Comparison of ENCODE assay signal across 24 cellular contexts in the genomic region with DNA sequence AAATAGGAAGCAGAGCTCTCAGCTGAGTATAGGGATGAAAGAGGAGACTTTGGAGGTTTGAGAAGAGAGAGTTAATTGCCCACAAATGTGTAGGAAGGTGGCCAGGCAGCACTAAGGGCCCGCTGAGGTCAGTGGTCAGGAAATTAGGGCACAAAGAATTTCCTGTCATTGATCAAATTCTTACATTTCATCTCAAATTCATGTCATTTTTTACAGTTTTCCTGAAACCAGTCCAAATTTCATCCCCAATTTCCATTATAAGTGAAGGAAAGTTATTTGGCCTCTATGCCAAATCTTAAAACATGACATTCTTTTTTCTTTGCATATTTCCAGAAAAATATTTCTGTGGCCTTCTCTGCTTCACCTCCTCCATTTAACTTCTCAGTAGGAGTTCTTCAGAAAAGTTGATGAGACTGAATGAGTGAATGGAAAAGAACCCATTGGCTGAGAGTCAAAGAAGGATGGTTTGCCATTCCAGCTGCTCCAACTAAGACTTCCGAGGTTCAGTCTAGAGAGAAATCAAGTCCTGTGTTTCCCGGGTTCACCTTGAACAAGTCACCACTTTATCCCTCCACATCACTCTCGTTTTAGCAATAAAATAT.
DNase-seq lines count a peak whose midpoint lies in the region; ATAC-seq, FAIRE-seq and TF ChIP-seq lines count a peak whose summit lies in the region.
"Had no signal": no experiment of that assay in that cellular context is flagged by ENCODE, and none has a peak within 500 bp of the region (broad histone marks: within the 10 kb centered on the region; RNA-seq: fewer than 3 reads in every experiment).

No MANE protein-coding gene starts in this region.

- peak overlapping the region; percentile 0 for H3K27ac Mint-ChIP-seq in neural crest cell (ENCODE audit: unreplicated experiment)
- H3K27ac Mint-ChIP-seq: CD4-positive, alpha-beta memory T cell; HFFc6 had no signal

- no peak overlapping the region for H3K4me3 Mint-ChIP-seq in neural crest cell
- H3K4me3 Mint-ChIP-seq: CD4-positive, alpha-beta memory T cell; HFFc6 had no signal

- TF ChIP-seq POLR2A in K562 (conservative IDR thresholded peaks at IDR 0.05) = no peak

- peaks cover 21% of the 10 kb centered on the region for H3K4me1 ChIP-seq in SJCRH30
- no peaks in the 10 kb centered on the region for H3K4me1 ChIP-seq in K562 (replicated peaks in 1 of 2; ENCODE audit: control insufficient read depth in 2 of 2, insufficient read depth in 2 of 2, low read length in 2 of 2)
- H3K4me1 ChIP-seq: HAP-1 had no signal

- in situ Hi-C loops in K562 (cut with MboI) = no loop called here

- POLR2A ChIA-PET in K562 (lab: Yijun Ruan, JAX) = no interaction called here

- H4K20me1 ChIP-seq in K562 (replicated peaks; ENCODE audit: control insufficient read depth, insufficient read depth, low read length) = no peaks in the 10 kb centered on the region

- no peak for ATAC-seq in K562
- ATAC-seq: PC-3 had no signal

- no peaks in the 10 kb centered on the region for H3K79me2 ChIP-seq in K562 (ENCODE audit: control insufficient read depth, insufficient read depth, low read length)

- H3K9me1 ChIP-seq in K562 (ENCODE audit: control insufficient read depth, insufficient read depth, low read length) = no peaks in the 10 kb centered on the region

- H3K27me3 Mint-ChIP-seq in neural crest cell (ENCODE audit: low read depth) = no peaks in the 10 kb centered on the region

- DNase-seq in AG10803 (ENCODE audit: low read depth) (peak; percentile 40), SJCRH30 (no peak), K562 (ENCODE audit: extremely low read depth in 1 of 4, low spot score in 3 of 4) (no peak), neural crest cell (ENCODE audit: low read depth, low spot score) (no peak), NCI-H774 (lab: John Stamatoyannopoulos, UW) (no peak), putamen (ENCODE audit: low spot score) (no peak), GDM1 (lab: John Stamatoyannopoulos, UW) (no peak), NCI-H1048 (lab: John Stamatoyannopoulos, UW) (no peak)
- DNase-seq: 8988T; C1 segment of cervical spinal cord; CD4-positive, alpha-beta memory T cell; COR-L47; DMS53; GOT3; HFFc6; MM.1S; NCI-H1417; NCI-H1694; NCI-H2081; NCI-H2227 treated with DMSO at 0.1 percent for 48 hours; NCI-H510A treated with DMSO at 0.1 percent for 48 hours; PC-3 had no signal

- BruUV-seq in K562 (replicated peaks; lab: Mats Ljungman, UMichigan) = no TSS peak

- H3K4me1 Mint-ChIP-seq in neural crest cell = peaks cover 6% of the 10 kb centered on the region

- no peaks in the 10 kb centered on the region for H3K36me3 ChIP-seq in SJCRH30
- no peaks in the 10 kb centered on the region for H3K36me3 ChIP-seq in K562 (ENCODE audit: control insufficient read depth, insufficient read depth, low read length)
- H3K36me3 ChIP-seq: HAP-1 had no signal

- intact Hi-C loops in K562 (cut with micrococcal nuclease) = no loop called here

- peak overlapping the region; percentile 25 for H3K27ac ChIP-seq in SJCRH30
- H3K27ac ChIP-seq in K562 (ENCODE audit: extremely low read depth, low read depth, low read length) = no peak overlapping the region
- H3K27ac ChIP-seq: KMS-11 had no signal

- H3K4me2 ChIP-seq in K562 (ENCODE audit: insufficient read depth, low read length) = no peak overlapping the region
- H3K4me2 ChIP-seq: KMS-11 had no signal

- WGBS in K562 (ENCODE audit: insufficient coverage, low coverage, missing lambda C conversion rate) = 20% methylated on average over 4 of the region's 4 CpGs

- TF ChIP-seq RAD21 in K562 (CRISPR knock-in tag; conservative IDR thresholded peaks at IDR 0.05 in 1 of 2, IDR thresholded peaks at IDR 0.05 in 1 of 2) = no peak

- peaks cover 20% of the 10 kb centered on the region for H3K9me3 Mint-ChIP-seq in neural crest cell

- TF ChIP-seq EP300 in K562 (IDR thresholded peaks at IDR 0.05; ENCODE audit: low read length) = no peak

- H3K9ac ChIP-seq in K562 (ENCODE audit: insufficient read depth in 1 of 2, low read depth in 2 of 2, low read length in 2 of 2) = no peak overlapping the region
- H3K9ac ChIP-seq: KMS-11 had no signal

- peak overlapping the region; percentile 55; the same call in 1 of the 2 replicates for H2AFZ ChIP-seq in K562 (ENCODE audit: low read depth, low read length)

- TF ChIP-seq CTCF in AG10803 (conservative IDR thresholded peaks at IDR 0.05; ENCODE audit: low read length) (no peak), K562 (IDR thresholded peaks at IDR 0.05 in 2 of 3, conservative IDR thresholded peaks at IDR 0.05 in 1 of 3; ENCODE audit: insufficient read depth in 2 of 3, low read depth in 1 of 3, low read length in 3 of 3) (no peak), neural crest cell (conservative IDR thresholded peaks at IDR 0.05) (no peak)

- FAIRE-seq in K562 (lab: Jason Lieb, UNC) = no peak

- H3K4me3 ChIP-seq in AG10803 (ENCODE audit: low read length) (no peak overlapping the region), SJCRH30 (no peak overlapping the region), K562 (no peak overlapping the region)
- H3K4me3 ChIP-seq: HAP-1 had no signal

- CTCF ChIA-PET in K562 (lab: Yijun Ruan, JAX; ENCODE audit: low intra/inter-chr PET ratio) = no interaction called here

- peaks cover 41% of the 10 kb centered on the region for H3K36me3 Mint-ChIP-seq in neural crest cell (ENCODE audit: low read depth)
- H3K36me3 Mint-ChIP-seq: CD4-positive, alpha-beta memory T cell had no signal

- 0 out of 2 replicates have a peak, but pooled peaks cover 4% of the 10 kb centered on the region for H3K9me3 ChIP-seq in SJCRH30 (replicated peaks)
- H3K9me3 ChIP-seq in K562 (replicated peaks; ENCODE audit: control insufficient read depth, insufficient read depth, low read depth, low read length) = no peaks in the 10 kb centered on the region
- H3K9me3 ChIP-seq: HAP-1 had no signal

- H3K27me3 ChIP-seq in SJCRH30 (no peaks in the 10 kb centered on the region), K562 (ENCODE audit: control insufficient read depth in 2 of 2, insufficient read depth in 2 of 2, low read length in 2 of 2) (no peaks in the 10 kb centered on the region)

TF ChIP-seq in K562, 482 proteins besides CTCF, POLR2A, EP300 and RAD21 (continues in another document):
- TF ChIP-seq DDX20 (tag; IDR thresholded peaks at IDR 0.05; ENCODE audit: low read depth) (no peak), MAFK (IDR thresholded peaks at IDR 0.05; ENCODE audit: low read length) (no peak), SETDB1 (IDR thresholded peaks at IDR 0.05; ENCODE audit: low read length) (no peak), DPF2 (IDR thresholded peaks at IDR 0.05) (no peak), ZNF239 (CRISPR knock-in tag; IDR thresholded peaks at IDR 0.05) (no peak), ZNF133 (CRISPR knock-in tag; IDR thresholded peaks at IDR 0.05) (no peak), SIRT6 (IDR thresholded peaks at IDR 0.05; ENCODE audit: low read depth, low read length) (no peak), FOXA3 (CRISPR knock-in tag; conservative IDR thresholded peaks at IDR 0.05 in 1 of 2, IDR thresholded peaks at IDR 0.05 in 1 of 2) (no peak), HMG20B (CRISPR knock-in tag; IDR thresholded peaks at IDR 0.05) (no peak), HSF4 (CRISPR knock-in tag; IDR thresholded peaks at IDR 0.05; ENCODE audit: borderline replicate concordance) (no peak), PHF20 (IDR thresholded peaks at IDR 0.05; ENCODE audit: partially characterized antibody) (no peak), ZEB2 (IDR thresholded peaks at IDR 0.05) (no peak)
- TF ChIP-seq, protein P1, sequence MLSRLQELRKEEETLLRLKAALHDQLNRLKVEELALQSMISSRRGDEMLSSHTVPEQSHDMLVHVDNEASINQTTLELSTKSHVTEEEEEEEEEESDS (CRISPR knock-in tag; IDR thresholded peaks at IDR 0.05) = no peak
- TF ChIP-seq, protein P2, sequence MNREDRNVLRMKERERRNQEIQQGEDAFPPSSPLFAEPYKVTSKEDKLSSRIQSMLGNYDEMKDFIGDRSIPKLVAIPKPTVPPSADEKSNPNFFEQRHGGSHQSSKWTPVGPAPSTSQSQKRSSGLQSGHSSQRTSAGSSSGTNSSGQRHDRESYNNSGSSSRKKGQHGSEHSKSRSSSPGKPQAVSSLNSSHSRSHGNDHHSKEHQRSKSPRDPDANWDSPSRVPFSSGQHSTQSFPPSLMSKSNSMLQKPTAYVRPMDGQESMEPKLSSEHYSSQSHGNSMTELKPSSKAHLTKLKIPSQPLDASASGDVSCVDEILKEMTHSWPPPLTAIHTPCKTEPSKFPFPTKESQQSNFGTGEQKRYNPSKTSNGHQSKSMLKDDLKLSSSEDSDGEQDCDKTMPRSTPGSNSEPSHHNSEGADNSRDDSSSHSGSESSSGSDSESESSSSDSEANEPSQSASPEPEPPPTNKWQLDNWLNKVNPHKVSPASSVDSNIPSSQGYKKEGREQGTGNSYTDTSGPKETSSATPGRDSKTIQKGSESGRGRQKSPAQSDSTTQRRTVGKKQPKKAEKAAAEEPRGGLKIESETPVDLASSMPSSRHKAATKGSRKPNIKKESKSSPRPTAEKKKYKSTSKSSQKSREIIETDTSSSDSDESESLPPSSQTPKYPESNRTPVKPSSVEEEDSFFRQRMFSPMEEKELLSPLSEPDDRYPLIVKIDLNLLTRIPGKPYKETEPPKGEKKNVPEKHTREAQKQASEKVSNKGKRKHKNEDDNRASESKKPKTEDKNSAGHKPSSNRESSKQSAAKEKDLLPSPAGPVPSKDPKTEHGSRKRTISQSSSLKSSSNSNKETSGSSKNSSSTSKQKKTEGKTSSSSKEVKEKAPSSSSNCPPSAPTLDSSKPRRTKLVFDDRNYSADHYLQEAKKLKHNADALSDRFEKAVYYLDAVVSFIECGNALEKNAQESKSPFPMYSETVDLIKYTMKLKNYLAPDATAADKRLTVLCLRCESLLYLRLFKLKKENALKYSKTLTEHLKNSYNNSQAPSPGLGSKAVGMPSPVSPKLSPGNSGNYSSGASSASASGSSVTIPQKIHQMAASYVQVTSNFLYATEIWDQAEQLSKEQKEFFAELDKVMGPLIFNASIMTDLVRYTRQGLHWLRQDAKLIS (CRISPR knock-in tag; IDR thresholded peaks at IDR 0.05) = no peak
- TF ChIP-seq, protein P3, sequence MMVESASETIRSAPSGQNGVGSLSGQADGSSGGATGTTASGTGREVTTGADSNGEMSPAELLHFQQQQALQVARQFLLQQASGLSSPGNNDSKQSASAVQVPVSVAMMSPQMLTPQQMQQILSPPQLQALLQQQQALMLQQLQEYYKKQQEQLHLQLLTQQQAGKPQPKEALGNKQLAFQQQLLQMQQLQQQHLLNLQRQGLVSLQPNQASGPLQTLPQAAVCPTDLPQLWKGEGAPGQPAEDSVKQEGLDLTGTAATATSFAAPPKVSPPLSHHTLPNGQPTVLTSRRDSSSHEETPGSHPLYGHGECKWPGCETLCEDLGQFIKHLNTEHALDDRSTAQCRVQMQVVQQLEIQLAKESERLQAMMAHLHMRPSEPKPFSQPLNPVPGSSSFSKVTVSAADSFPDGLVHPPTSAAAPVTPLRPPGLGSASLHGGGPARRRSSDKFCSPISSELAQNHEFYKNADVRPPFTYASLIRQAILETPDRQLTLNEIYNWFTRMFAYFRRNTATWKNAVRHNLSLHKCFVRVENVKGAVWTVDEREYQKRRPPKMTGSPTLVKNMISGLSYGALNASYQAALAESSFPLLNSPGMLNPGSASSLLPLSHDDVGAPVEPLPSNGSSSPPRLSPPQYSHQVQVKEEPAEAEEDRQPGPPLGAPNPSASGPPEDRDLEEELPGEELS (CRISPR knock-in tag; IDR thresholded peaks at IDR 0.05; ENCODE audit: borderline replicate concordance) = no peak
